ENCODE assay signal across 1 cellular context in the genomic region with DNA sequence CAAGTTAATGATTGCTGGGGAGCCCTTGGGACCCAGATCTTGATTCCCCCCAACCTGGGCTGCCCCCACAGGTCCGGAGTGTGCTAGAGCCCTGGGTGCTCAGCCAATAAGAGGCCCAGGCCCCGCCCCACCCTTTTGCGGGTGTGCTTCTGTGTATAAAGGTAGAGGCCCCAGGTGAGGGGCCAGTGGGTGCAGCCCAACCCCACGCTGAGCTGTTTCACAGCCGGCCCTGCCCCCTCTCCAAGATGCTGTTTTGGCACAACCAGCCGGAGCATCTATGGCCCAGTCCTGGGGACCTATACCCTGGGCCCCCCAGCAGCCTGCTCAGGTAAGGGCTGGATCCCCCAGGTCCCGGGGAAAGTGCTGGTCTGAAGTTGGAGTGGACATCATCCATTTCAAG.
TF ChIP-seq lines count a peak whose summit lies in the region.

No MANE protein-coding gene starts in this region.

TF ChIP-seq in A549, 52 proteins besides CTCF, POLR2A, EP300 and RAD21:
- no peak for TF ChIP-seq SMC3 (IDR thresholded peaks at IDR 0.05)
- TF ChIP-seq RFX5 (IDR thresholded peaks at IDR 0.05), result no peak
TF ChIP-seq in A549: peak in this region for 0.
